8 cellular contexts compared by ENCODE assay signal in genomic region chr4:147821555-147821954, GRCh38.
DNase-seq lines count a peak whose midpoint lies in the region; ATAC-seq, FAIRE-seq and TF ChIP-seq lines count a peak whose summit lies in the region.

No MANE protein-coding gene starts in this region.

- peaks cover 27% of the 10 kb centered on the region for H3K79me2 ChIP-seq in GM12878 (ENCODE audit: control insufficient read depth, insufficient read depth, low read length)

- no peak for TF ChIP-seq RAD21 in GM12878 (IDR thresholded peaks at IDR 0.05; ENCODE audit: insufficient read depth, low read depth, low read length)

- RAD21 ChIA-PET in GM12878 (lab: Charles Lee; ENCODE audit: unreplicated experiment): interaction anchor here (0.7 to 1.1 kb wide), 4 partner anchors 16 to 45 kb away, joined by 3 to 4 read pairs (median 3); no protein-coding TSS in a partner anchor

- SMC1A ChIA-PET in GM12878 (lab: Charles Lee; ENCODE audit: uncharacterized antibody, unreplicated experiment): interaction anchor here (0.8 to 3.1 kb wide), 12 partner anchors 9 to 97 kb away, joined by 3 to 20 read pairs (median 4); no protein-coding TSS in a partner anchor

- no peak overlapping the region for H2AFZ ChIP-seq in GM12878 (ENCODE audit: control insufficient read depth, low read depth, low read length)

- H3K36me3 ChIP-seq in GM12878 (ENCODE audit: control insufficient read depth in 2 of 2, insufficient read depth in 2 of 2, low read length in 1 of 2): peaks cover 2 to 6% of the 10 kb centered on the region in 2 experiments
- no peaks in the 10 kb centered on the region for H3K36me3 ChIP-seq in prostate gland

- POLR2A ChIA-PET in GM12878 (lab: Charles Lee): interaction anchor here (1.2 to 2.6 kb wide), 5 partner anchors 12 to 42 kb away, joined by 3 to 9 read pairs (median 4); no protein-coding TSS in a partner anchor

- CTCF ChIA-PET in GM12878 (lab: Yijun Ruan, JAX): interaction anchor here (0.5 to 4.3 kb wide), 7 partner anchors 10 to 48 kb away, joined by 3 to 21 read pairs (median 5); no protein-coding TSS in a partner anchor

- TF ChIP-seq EP300 in GM12878 (IDR thresholded peaks at IDR 0.05; ENCODE audit: borderline replicate concordance in 1 of 2, control insufficient read depth in 1 of 2, low read depth in 2 of 2, low read length in 2 of 2): no peak

- H3K4me1 ChIP-seq in GM12878 (ENCODE audit: control insufficient read depth, insufficient read depth, low read length) (peaks cover 9% of the 10 kb centered on the region), prostate gland (replicated peaks) (no peaks in the 10 kb centered on the region)

- intact Hi-C loops in GM12878 (cut with micrococcal nuclease; ENCODE audit: unreplicated experiment): no loop called here
- intact Hi-C loops in prostate gland (cut with DNase I): no loop called here
- intact Hi-C loops in dorsolateral prefrontal cortex (cut with DNase I): no loop called here

- BruUV-seq in GM12878 (replicated peaks; lab: Mats Ljungman, UMichigan): no TSS peak

- H3K4me2 ChIP-seq in GM12878 (ENCODE audit: control insufficient read depth, insufficient read depth): peak overlapping the region; percentile 28; the same call in 1 of the 2 replicates

- H3K9me3 ChIP-seq in GM12878 (replicated peaks; ENCODE audit: control insufficient read depth, insufficient read depth, low read length) (no peaks in the 10 kb centered on the region), prostate gland (no peaks in the 10 kb centered on the region)

- H4K20me1 ChIP-seq in GM12878 (ENCODE audit: control insufficient read depth, insufficient read depth): no peaks in the 10 kb centered on the region

- TF ChIP-seq CTCF in GM12878 (IDR thresholded peaks at IDR 0.05 in 2 of 3, conservative IDR thresholded peaks at IDR 0.05 in 1 of 3; ENCODE audit: control insufficient read depth in 2 of 3, extremely low read depth in 1 of 3, insufficient read depth in 1 of 3, low read depth in 3 of 3, low read length in 3 of 3): no peak
- TF ChIP-seq CTCF in prostate gland (IDR thresholded peaks at IDR 0.05): no peak
- no peak for TF ChIP-seq CTCF in dorsolateral prefrontal cortex (IDR thresholded peaks at IDR 0.05 in 54 of 56, conservative IDR thresholded peaks at IDR 0.05 in 2 of 56; ENCODE audit: low read depth in 1 of 56, partially characterized antibody in 56 of 56)

- WGBS in GM12878 (ENCODE audit: insufficient coverage, insufficient replicate concordance, low lambda C conversion rate, missing lambda C conversion rate): 47% methylated on average over 2 of the region's 2 CpGs
- whole genome bisulfite sequencing in prostate gland: 53% methylated on average over 2 of the region's 2 CpGs

- DNase-seq in GM12878 (ENCODE audit: low read depth, low spot score) (no peak), prostate gland (ENCODE audit: low spot score) (no peak), UCSD-AML1 (lab: John Stamatoyannopoulos, UW; ENCODE audit: unreplicated experiment) (no peak), SHP77 treated with DMSO at 0.1 percent for 48 hours (lab: John Stamatoyannopoulos, UW) (no peak), dorsolateral prefrontal cortex (no peak)

- H3K27ac ChIP-seq in GM12878 (ENCODE audit: control insufficient read depth, insufficient read depth) (peak overlapping the region; percentile 9; the same call in 1 of the 2 replicates), prostate gland (peak overlapping the region; percentile 46 to 64), dorsolateral prefrontal cortex (no peak overlapping the region)

- in situ Hi-C loops in GM12878 (cut with MboI): no loop called here

- ATAC-seq in GM19023 (IDR thresholded peaks at IDR 0.05; ENCODE audit: unreplicated experiment) (peak; percentile 49), HG02763 (IDR thresholded peaks at IDR 0.05; ENCODE audit: unreplicated experiment) (peak; percentile 42), GM12878 (peak; percentile 95), HG03095 (IDR thresholded peaks at IDR 0.05; ENCODE audit: unreplicated experiment) (no peak)

- TF ChIP-seq POLR2A in GM12878 (IDR thresholded peaks at IDR 0.05; ENCODE audit: low read depth, low read length) (no peak), prostate gland (IDR thresholded peaks at IDR 0.05) (no peak)

- peak; percentile 79 for FAIRE-seq in GM12878 (lab: Jason Lieb, UNC)

- H3K4me3 ChIP-seq in GM12878 (no peak overlapping the region), prostate gland (no peak overlapping the region), dorsolateral prefrontal cortex (no peak overlapping the region)

- H3K9ac ChIP-seq in GM12878 (ENCODE audit: control insufficient read depth, insufficient read depth, low read length): no peak overlapping the region

- H3K27me3 ChIP-seq in GM12878 (replicated peaks in 1 of 2; ENCODE audit: control insufficient read depth in 2 of 2, insufficient read depth in 2 of 2, low read length in 1 of 2): no peaks in the 10 kb centered on the region
- H3K27me3 ChIP-seq in prostate gland (replicated peaks; ENCODE audit: insufficient read depth): no peaks in the 10 kb centered on the region
- peaks cover 0 to 3% (median 0%) of the 10 kb centered on the region in 45 donors for H3K27me3 ChIP-seq in dorsolateral prefrontal cortex

TF ChIP-seq in GM12878, 131 proteins besides CTCF, POLR2A, EP300 and RAD21:
- TF ChIP-seq SREBF1 (IDR thresholded peaks at IDR 0.05; ENCODE audit: low read length) (no peak), MEF2B (IDR thresholded peaks at IDR 0.05; ENCODE audit: partially characterized antibody, poor library complexity, severe bottlenecking) (peak; percentile 50), E2F4 (IDR thresholded peaks at IDR 0.05; ENCODE audit: low read depth, low read length) (no peak), YY1 (IDR thresholded peaks at IDR 0.05; ENCODE audit: low read depth, low read length) (no peak), JUNB (IDR thresholded peaks at IDR 0.05) (peak; percentile 75), STAT1 (conservative IDR thresholded peaks at IDR 0.05) (no peak), NBN (IDR thresholded peaks at IDR 0.05) (peak; percentile 34; the same call in 1 of the 2 replicates), FOS (IDR thresholded peaks at IDR 0.05; ENCODE audit: borderline replicate concordance, extremely low read depth, insufficient read length) (no peak), ATF7 (IDR thresholded peaks at IDR 0.05; ENCODE audit: low read depth) (peak; percentile 34; the same call in 1 of the 2 replicates), NFIC (IDR thresholded peaks at IDR 0.05; ENCODE audit: low read depth, low read length) (no peak), POLR2AphosphoS5 (IDR thresholded peaks at IDR 0.05; ENCODE audit: low read length) (no peak), FOXM1 (IDR thresholded peaks at IDR 0.05; ENCODE audit: low read depth, low read length) (peak; percentile 24; the same call in 1 of the 2 replicates), MEF2A (IDR thresholded peaks at IDR 0.05; ENCODE audit: insufficient read depth, low read depth, low read length) (peak; percentile 70), NR2C1 (IDR thresholded peaks at IDR 0.05) (no peak), KDM1A (IDR thresholded peaks at IDR 0.05; ENCODE audit: borderline replicate concordance) (no peak), STAT3 (IDR thresholded peaks at IDR 0.05; ENCODE audit: low read depth, low read length) (no peak), PML (IDR thresholded peaks at IDR 0.05; ENCODE audit: low read length) (no peak), ZNF384 (IDR thresholded peaks at IDR 0.05; ENCODE audit: borderline replicate concordance, low read depth, low read length) (no peak), POU2F2 (IDR thresholded peaks at IDR 0.05; ENCODE audit: borderline replicate concordance, low read depth, low read length) (no peak), SMARCA5 (IDR thresholded peaks at IDR 0.05) (no peak), BHLHE40 (IDR thresholded peaks at IDR 0.05; ENCODE audit: borderline replicate concordance in 1 of 2, low read depth in 2 of 2, low read length in 1 of 2) (0 out of 4 replicates have a peak, but pooled peaks of 1 of the 2 experiments have one; percentile 23), CBX3 (IDR thresholded peaks at IDR 0.05; ENCODE audit: borderline replicate concordance, low read depth) (no peak), MYC (IDR thresholded peaks at IDR 0.05; ENCODE audit: insufficient read depth, insufficient read length, insufficient replicate concordance, low read length, severe bottlenecking) (no peak), HDAC2 (IDR thresholded peaks at IDR 0.05) (no peak)

Comparison
In these comparisons a context has a peak if more than half of its experiments do, and no peak if none do; other contexts are left out.
1. H3K27ac ChIP-seq: peak in GM12878 (single experiment) and prostate gland (2 of 2); none in dorsolateral prefrontal cortex (0 of 59).